ENCODE assay signal across 21 cellular contexts in genomic region chr2:129884221-129884786, GRCh38.
A peak's percentile ranks its signal among the peaks of the same experiment; 100 is the strongest.
DNase-seq lines count a peak whose midpoint lies in the region; ATAC-seq, FAIRE-seq and TF ChIP-seq lines count a peak whose summit lies in the region.
"Had no signal": no experiment of that assay in that cellular context is flagged by ENCODE, and none has a peak within 500 bp of the region (broad histone marks: within the 10 kb centered on the region; RNA-seq: fewer than 3 reads in every experiment).

No MANE protein-coding gene starts in this region.

- no peaks in the 10 kb centered on the region for H3K36me3 Mint-ChIP-seq in progenitor cell of endocrine pancreas (ENCODE audit: insufficient read depth)
- no peaks in the 10 kb centered on the region for H3K36me3 Mint-ChIP-seq in effector memory CD8-positive, alpha-beta T cell (ENCODE audit: insufficient read depth)
- no peaks in the 10 kb centered on the region for H3K36me3 Mint-ChIP-seq in activated CD4-positive, alpha-beta T cell treated with anti-CD3 and anti-CD28 coated beads, Interleukin-2, amount 10 ng/mL, durations not matched to agents 7 days and 5 days (ENCODE audit: low read depth)
- no peaks in the 10 kb centered on the region for H3K36me3 Mint-ChIP-seq in CD4-positive, alpha-beta T cell (ENCODE audit: low read depth)
- H3K36me3 Mint-ChIP-seq: CD4-positive, CD25-positive, alpha-beta regulatory T cell; CD8-positive, alpha-beta memory T cell had no signal

- no peak overlapping the region for H2BK15ac ChIP-seq in H1 (ENCODE audit: low read length)

- H3K9me3 Mint-ChIP-seq in progenitor cell of endocrine pancreas (ENCODE audit: low read depth): no peaks in the 10 kb centered on the region
- no peaks in the 10 kb centered on the region for H3K9me3 Mint-ChIP-seq in effector memory CD8-positive, alpha-beta T cell
- H3K9me3 Mint-ChIP-seq in activated CD4-positive, alpha-beta T cell treated with anti-CD3 and anti-CD28 coated beads, Interleukin-2, amount 10 ng/mL, durations not matched to agents 7 days and 5 days: no peaks in the 10 kb centered on the region
- no peaks in the 10 kb centered on the region for H3K9me3 Mint-ChIP-seq in CD4-positive, alpha-beta T cell
- H3K9me3 Mint-ChIP-seq: CD4-positive, CD25-positive, alpha-beta regulatory T cell; CD8-positive, alpha-beta memory T cell had no signal

- TF ChIP-seq EP300 in H1 (IDR thresholded peaks at IDR 0.05; ENCODE audit: borderline replicate concordance in 1 of 2, low read depth in 2 of 2, low read length in 2 of 2): no peak

- DNase-seq in H1 (ENCODE audit: low read depth in 1 of 2, low spot score in 2 of 2): no peak
- DNase-seq in mesenteric fat pad (ENCODE audit: low spot score): peak; percentile 60
- DNase-seq in progenitor cell of endocrine pancreas (ENCODE audit: low spot score, unreplicated experiment): peak; percentile 8
- no peak for DNase-seq in effector memory CD8-positive, alpha-beta T cell
- no peak for DNase-seq in activated CD4-positive, alpha-beta T cell treated with anti-CD3 and anti-CD28 coated beads, Interleukin-2, amount 10 ng/mL, durations not matched to agents 7 days and 5 days
- no peak for DNase-seq in CD4-positive, alpha-beta T cell
- DNase-seq: CD4-positive, CD25-positive, alpha-beta regulatory T cell; CD8-positive, alpha-beta memory T cell; DMS 273 treated with DMSO at 0.1 percent for 48 hours; DMS79; EL; GDM1; GOT3; H7; HCEC 1CT had no signal

- POLR2A ChIA-PET in H1 (lab: Charles Lee; ENCODE audit: partially characterized antibody): no interaction called here
- POLR2A ChIA-PET in activated CD4-positive, alpha-beta T cell treated with anti-CD3 and anti-CD28 coated beads, Interleukin-2, amount 10 ng/mL, durations not matched to agents 7 days and 5 days (lab: Charles Lee): no interaction called here
- POLR2A ChIA-PET in CD4-positive, alpha-beta T cell (lab: Charles Lee): no interaction called here

- H3K79me1 ChIP-seq in H1 (ENCODE audit: low read depth, low read length): no peaks in the 10 kb centered on the region

- H3K23me2 ChIP-seq in H1 (ENCODE audit: low read depth, low read length): no peaks in the 10 kb centered on the region

- no peak overlapping the region for H3K27ac Mint-ChIP-seq in progenitor cell of endocrine pancreas
- H3K27ac Mint-ChIP-seq in effector memory CD8-positive, alpha-beta T cell: no peak overlapping the region
- no peak overlapping the region for H3K27ac Mint-ChIP-seq in activated CD4-positive, alpha-beta T cell treated with anti-CD3 and anti-CD28 coated beads, Interleukin-2, amount 10 ng/mL, durations not matched to agents 7 days and 5 days
- no peak overlapping the region for H3K27ac Mint-ChIP-seq in CD4-positive, alpha-beta T cell
- H3K27ac Mint-ChIP-seq: CD4-positive, CD25-positive, alpha-beta regulatory T cell; CD8-positive, alpha-beta memory T cell had no signal

- no peak overlapping the region for H3K4me3 Mint-ChIP-seq in progenitor cell of endocrine pancreas (ENCODE audit: low read depth)
- no peak overlapping the region for H3K4me3 Mint-ChIP-seq in effector memory CD8-positive, alpha-beta T cell
- H3K4me3 Mint-ChIP-seq in activated CD4-positive, alpha-beta T cell treated with anti-CD3 and anti-CD28 coated beads, Interleukin-2, amount 10 ng/mL, durations not matched to agents 7 days and 5 days: no peak overlapping the region
- no peak overlapping the region for H3K4me3 Mint-ChIP-seq in CD4-positive, alpha-beta T cell
- H3K4me3 Mint-ChIP-seq: CD4-positive, CD25-positive, alpha-beta regulatory T cell; CD8-positive, alpha-beta memory T cell had no signal

- H3K4me1 Mint-ChIP-seq in progenitor cell of endocrine pancreas (ENCODE audit: low read depth): peaks cover 3% of the 10 kb centered on the region
- H3K4me1 Mint-ChIP-seq in effector memory CD8-positive, alpha-beta T cell (ENCODE audit: low read depth in 2 of 2): no peaks in the 10 kb centered on the region
- no peaks in the 10 kb centered on the region for H3K4me1 Mint-ChIP-seq in activated CD4-positive, alpha-beta T cell treated with anti-CD3 and anti-CD28 coated beads, Interleukin-2, amount 10 ng/mL, durations not matched to agents 7 days and 5 days
- no peaks in the 10 kb centered on the region for H3K4me1 Mint-ChIP-seq in CD4-positive, alpha-beta T cell (ENCODE audit: low read depth)
- H3K4me1 Mint-ChIP-seq: CD4-positive, CD25-positive, alpha-beta regulatory T cell; CD8-positive, alpha-beta memory T cell had no signal

- TF ChIP-seq CTCF in H1 (IDR thresholded peaks at IDR 0.05; ENCODE audit: control extremely low read depth in 1 of 3, insufficient read depth in 1 of 3, low read depth in 1 of 3, low read length in 3 of 3): no peak
- no peak for TF ChIP-seq CTCF in progenitor cell of endocrine pancreas (IDR thresholded peaks at IDR 0.05; ENCODE audit: unreplicated experiment)
- no peak for TF ChIP-seq CTCF in CD4-positive, alpha-beta T cell (IDR thresholded peaks at IDR 0.05)

- no peak overlapping the region for H4K91ac ChIP-seq in H1 (replicated peaks; ENCODE audit: insufficient read length, low read length)

- no peak overlapping the region for H3K4me2 ChIP-seq in H1 (ENCODE audit: insufficient read depth in 1 of 2, low read depth in 2 of 2, low read length in 2 of 2)
- H3K4me2 ChIP-seq: BLaER1 had no signal

- no peaks in the 10 kb centered on the region for H3K79me2 ChIP-seq in H1 (ENCODE audit: control insufficient read depth in 1 of 2, insufficient read depth in 2 of 2, low read length in 2 of 2)

- H2BK12ac ChIP-seq in H1 (ENCODE audit: low read depth, low read length): peak overlapping the region; percentile 60; the same call in 1 of the 2 replicates

- CTCF ChIA-PET in H1 (lab: Charles Lee; ENCODE audit: partially characterized antibody): interaction anchor here (0.8 to 1.4 kb wide), 2 partner anchors 11 to 39 kb away, joined by 3 read pairs; no protein-coding TSS in a partner anchor
- CTCF ChIA-PET in activated CD4-positive, alpha-beta T cell treated with anti-CD3 and anti-CD28 coated beads, Interleukin-2, amount 10 ng/mL, durations not matched to agents 7 days and 5 days (lab: Charles Lee): interaction anchor here (1.5 to 2.4 kb wide), 2 partner anchors 8 to 448 kb away, joined by 3 to 6 read pairs; no protein-coding TSS in a partner anchor
- CTCF ChIA-PET in CD4-positive, alpha-beta T cell (lab: Charles Lee): no interaction called here

- TF ChIP-seq POLR2A in H1 (IDR thresholded peaks at IDR 0.05; ENCODE audit: control extremely low read depth in 1 of 2, low read depth in 2 of 2, low read length in 2 of 2): no peak

- H4K20me1 ChIP-seq in H1 (replicated peaks in 1 of 2; ENCODE audit: control insufficient read depth in 1 of 2, insufficient read depth in 2 of 2, low read length in 2 of 2): peaks cover 0 to 1% of the 10 kb centered on the region in 2 experiments
- H4K20me1 ChIP-seq: BLaER1 had no signal

- whole genome bisulfite sequencing in H1 (ENCODE audit: extremely low coverage in 1 of 2, insufficient coverage in 1 of 2, insufficient read length in 1 of 2, insufficient replicate concordance in 2 of 2, low coverage in 1 of 2, low lambda C conversion rate in 2 of 2, missing lambda C conversion rate in 1 of 2), 2 experiments: 88% methylated on average over 3 of the region's 4 CpGs; no CpG with 5 or more reads in 1 of the 2 experiments

- H4K5ac ChIP-seq in H1 (ENCODE audit: insufficient read length, low read depth, low read length): no peak overlapping the region

- TF ChIP-seq RAD21 in H1 (IDR thresholded peaks at IDR 0.05 in 1 of 2, conservative IDR thresholded peaks at IDR 0.05 in 1 of 2; ENCODE audit: low read depth in 2 of 2, low read length in 2 of 2): no peak

- H3K27me3 ChIP-seq in H1 (replicated peaks in 1 of 4; ENCODE audit: control insufficient read depth in 3 of 4, extremely low read depth in 1 of 4, insufficient read depth in 3 of 4, low read length in 3 of 4): no peaks in the 10 kb centered on the region
- H3K27me3 ChIP-seq in CD4-positive, alpha-beta T cell (ENCODE audit: control insufficient read depth, insufficient read depth, low read length): no peaks in the 10 kb centered on the region
- H3K27me3 ChIP-seq: BLaER1 had no signal

- no peak overlapping the region for H4K8ac ChIP-seq in H1 (ENCODE audit: extremely low read depth, insufficient read depth, low read length)

- no peaks in the 10 kb centered on the region for H3K36me3 ChIP-seq in H1 (ENCODE audit: control insufficient read depth in 2 of 4, insufficient read depth in 4 of 4, low read length in 3 of 4)
- H3K36me3 ChIP-seq: BLaER1 had no signal

- H2AK5ac ChIP-seq in H1 (ENCODE audit: low read depth, low read length): peak overlapping the region; percentile 61; the same call in 1 of the 2 replicates

- peaks cover 22% of the 10 kb centered on the region for H3K27me3 Mint-ChIP-seq in progenitor cell of endocrine pancreas
- H3K27me3 Mint-ChIP-seq in effector memory CD8-positive, alpha-beta T cell: peaks cover 10 to 33% of the 10 kb centered on the region in 2 donors
- no peaks in the 10 kb centered on the region for H3K27me3 Mint-ChIP-seq in activated CD4-positive, alpha-beta T cell treated with anti-CD3 and anti-CD28 coated beads, Interleukin-2, amount 10 ng/mL, durations not matched to agents 7 days and 5 days
- peaks cover 10% of the 10 kb centered on the region for H3K27me3 Mint-ChIP-seq in CD4-positive, alpha-beta T cell

- H2AFZ ChIP-seq in H1 (ENCODE audit: low read length): no peak overlapping the region

- no peak overlapping the region for H3K56ac ChIP-seq in H1 (replicated peaks; ENCODE audit: insufficient read length, low read depth, low read length)

- intact Hi-C loops in CD4-positive, alpha-beta T cell (cut with DNase I, micrococcal nuclease): loop anchor here in 1 of 2 experiments (5.0 kb wide), 1 partner anchor 448 kb away; no protein-coding TSS in a partner anchor

- no peak overlapping the region for H3K9ac ChIP-seq in H1 (replicated peaks in 1 of 4; ENCODE audit: extremely low read depth in 1 of 4, low read depth in 3 of 4, low read length in 3 of 4)
- H3K9ac ChIP-seq: BLaER1 had no signal

- H3K4me1 ChIP-seq in H1 (replicated peaks in 1 of 4; ENCODE audit: control insufficient read depth in 3 of 4, insufficient read depth in 4 of 4, low read length in 3 of 4): peaks cover 0 to 6% (median 2%) of the 10 kb centered on the region in 4 experiments
- H3K4me1 ChIP-seq: BLaER1 had no signal

- H3K18ac ChIP-seq in H1 (ENCODE audit: extremely low read depth, low read length): no peak overlapping the region

- H2BK5ac ChIP-seq in H1 (ENCODE audit: low read depth, low read length): no peak overlapping the region

- H3K23ac ChIP-seq in H1 (ENCODE audit: insufficient read length): no peak overlapping the region

- H3K14ac ChIP-seq in H1 (ENCODE audit: insufficient read length): no peak overlapping the region

- no peak overlapping the region for H3K27ac ChIP-seq in H1 (ENCODE audit: low read depth, low read length)
- no peak overlapping the region for H3K27ac ChIP-seq in CD4-positive, alpha-beta T cell (ENCODE audit: low read depth, low read length)
- H3K27ac ChIP-seq: BLaER1, C4-2B had no signal

- no peak overlapping the region for H3K4ac ChIP-seq in H1 (replicated peaks; ENCODE audit: insufficient read length, low read depth, low read length)

- no peak for ATAC-seq in effector memory CD8-positive, alpha-beta T cell (replicated peaks)
- no peak for ATAC-seq in CD4-positive, alpha-beta T cell (ENCODE audit: poor library complexity)
- ATAC-seq in HG03139 (IDR thresholded peaks at IDR 0.05; ENCODE audit: unreplicated experiment): no peak
- ATAC-seq: GM12878 had no signal

- H3K4me3 ChIP-seq in H1 (ENCODE audit: extremely low read depth in 1 of 4, insufficient read depth in 2 of 4, low read depth in 3 of 4, low read length in 4 of 4): no peak overlapping the region
- H3K4me3 ChIP-seq: BLaER1, GM12878 had no signal

- no peak overlapping the region for H2BK20ac ChIP-seq in H1 (ENCODE audit: low read length)

- FAIRE-seq in H1 (lab: Jason Lieb, UNC): no peak
- FAIRE-seq: D721Med, GM12878, GM18507 had no signal

- H3K9me3 ChIP-seq in H1 (ENCODE audit: insufficient read depth in 2 of 2, low read depth in 1 of 2, low read length in 1 of 2): no peaks in the 10 kb centered on the region; a peak in 1 of 4 replicates
- H3K9me3 ChIP-seq in CD4-positive, alpha-beta T cell (ENCODE audit: control insufficient read depth, low read length): no peaks in the 10 kb centered on the region
- H3K9me3 ChIP-seq: BLaER1 had no signal

- no peak overlapping the region for H2BK120ac ChIP-seq in H1 (replicated peaks; ENCODE audit: low read depth, low read length)

Comparison
In these comparisons a context has a peak if more than half of its experiments do, and no peak if none do; other contexts are left out.
1. DNase-seq: peak in mesenteric fat pad (single experiment) and progenitor cell of endocrine pancreas (single experiment); none in H1 (0 of 2), effector memory CD8-positive, alpha-beta T cell (0 of 3), activated CD4-positive, alpha-beta T cell treated with anti-CD3 and anti-CD28 coated beads, Interleukin-2, amount 10 ng/mL, durations not matched to agents 7 days and 5 days (single experiment) and CD4-positive, alpha-beta T cell (0 of 10).